In genomic region chr12:121797937-121798801, GRCh38 we compare ENCODE assay signal across 8 cellular contexts. TPM values are rescaled to one million over a fixed set of nuclear protein-coding genes. Genes with fewer than 3 reads are reported as not detected.
DNase-seq lines count a peak whose midpoint lies in the region; ATAC-seq and TF ChIP-seq lines count a peak whose summit lies in the region.

No MANE protein-coding gene starts in this region.

- H3K79me2 ChIP-seq in OCI-LY1 (ENCODE audit: insufficient read depth, low read length), result peaks cover 5% of the 10 kb centered on the region; the same call in 1 of the 2 replicates

- CTCF ChIA-PET in activated CD4-positive, alpha-beta T cell treated with anti-CD3 and anti-CD28 coated beads, Interleukin-2, amount 10 ng/mL, durations not matched to agents 7 days and 5 days (lab: Charles Lee), result interaction anchor here (0.9 to 40.9 kb wide), 4 partner anchors 2 to 90 kb away, joined by 3 to 1058 read pairs (median 530); partner anchors contain the start of genes PSMD9, RHOF and SETD1B

- H3K27ac Mint-ChIP-seq in activated CD4-positive, alpha-beta T cell treated with anti-CD3 and anti-CD28 coated beads, Interleukin-2, amount 10 ng/mL, durations not matched to agents 7 days and 5 days, result peak overlapping the region; percentile 58
- H3K27ac Mint-ChIP-seq in dendritic cell treated with granulocyte-macrophage colony-stimulating factor and Interleukin-4, amounts not matched to agents 40 ng/mL and 50 ng/mL, for 4 days, result peak overlapping the region; percentile 53

- H3K4me2 ChIP-seq in OCI-LY1 (ENCODE audit: low read length), result peak overlapping the region; percentile 75

- H3K36me3 Mint-ChIP-seq in activated CD4-positive, alpha-beta T cell treated with anti-CD3 and anti-CD28 coated beads, Interleukin-2, amount 10 ng/mL, durations not matched to agents 7 days and 5 days (ENCODE audit: low read depth), result peaks cover 44% of the 10 kb centered on the region
- H3K36me3 Mint-ChIP-seq in dendritic cell treated with granulocyte-macrophage colony-stimulating factor and Interleukin-4, amounts not matched to agents 40 ng/mL and 50 ng/mL, for 4 days (ENCODE audit: low read depth), result peaks cover 81% of the 10 kb centered on the region

- no peak for DNase-seq in activated CD4-positive, alpha-beta T cell treated with anti-CD3 and anti-CD28 coated beads, Interleukin-2, amount 10 ng/mL, durations not matched to agents 7 days and 5 days
- no peak for DNase-seq in activated CD4-positive, alpha-beta T cell treated with anti-CD3 and anti-CD28 coated beads, Interleukin-2, amount 50 U/mL, for 1 hour
- peak; percentile 46 for DNase-seq in medulla oblongata (ENCODE audit: extremely low spot score)
- no peak for DNase-seq in thoracic aorta (ENCODE audit: low spot score)

- no peaks in the 10 kb centered on the region for H3K9me2 ChIP-seq in OCI-LY1 (ENCODE audit: low read depth, low read length)

- POLR2A ChIA-PET in activated CD4-positive, alpha-beta T cell treated with anti-CD3 and anti-CD28 coated beads, Interleukin-2, amount 10 ng/mL, durations not matched to agents 7 days and 5 days (lab: Charles Lee), result interaction anchor here (0.6 kb wide), 1 partner anchor 16 kb away, joined by 3 read pairs; no protein-coding TSS in a partner anchor

- no peak for TF ChIP-seq CTCF in OCI-LY1 (IDR thresholded peaks at IDR 0.05; ENCODE audit: low read length)
- no peak for TF ChIP-seq CTCF in thoracic aorta (IDR thresholded peaks at IDR 0.05)

- intact Hi-C loops in dendritic cell treated with granulocyte-macrophage colony-stimulating factor and Interleukin-4, amounts not matched to agents 40 ng/mL and 50 ng/mL, for 4 days (cut with micrococcal nuclease), result no loop called here

- peaks cover 12% of the 10 kb centered on the region; the same call in 1 of the 2 replicates for H3K36me3 ChIP-seq in OCI-LY1 (ENCODE audit: insufficient read depth, low read length)
- H3K36me3 ChIP-seq in thoracic aorta, result peaks cover 3% of the 10 kb centered on the region

- H3K27me3 ChIP-seq in OCI-LY1 (ENCODE audit: insufficient read depth, low read length) (no peaks in the 10 kb centered on the region), thoracic aorta (replicated peaks; ENCODE audit: insufficient read depth) (no peaks in the 10 kb centered on the region)

- H3K9me3 Mint-ChIP-seq in activated CD4-positive, alpha-beta T cell treated with anti-CD3 and anti-CD28 coated beads, Interleukin-2, amount 10 ng/mL, durations not matched to agents 7 days and 5 days, result no peaks in the 10 kb centered on the region
- H3K9me3 Mint-ChIP-seq in dendritic cell treated with granulocyte-macrophage colony-stimulating factor and Interleukin-4, amounts not matched to agents 40 ng/mL and 50 ng/mL, for 4 days, result no peaks in the 10 kb centered on the region

- no peaks in the 10 kb centered on the region for H3K27me3 Mint-ChIP-seq in activated CD4-positive, alpha-beta T cell treated with anti-CD3 and anti-CD28 coated beads, Interleukin-2, amount 10 ng/mL, durations not matched to agents 7 days and 5 days
- no peaks in the 10 kb centered on the region for H3K27me3 Mint-ChIP-seq in dendritic cell treated with granulocyte-macrophage colony-stimulating factor and Interleukin-4, amounts not matched to agents 40 ng/mL and 50 ng/mL, for 4 days

- H2AFZ ChIP-seq in OCI-LY1 (ENCODE audit: low read length), result no peak overlapping the region

- H3K4me1 ChIP-seq in OCI-LY1 (ENCODE audit: insufficient read depth, low read length, severe bottlenecking) (peaks cover 66% of the 10 kb centered on the region), thoracic aorta (ENCODE audit: control insufficient read depth in 1 of 2, low read depth in 2 of 2) (peaks cover 36 to 58% of the 10 kb centered on the region in 2 donors)

- peak overlapping the region; percentile 82 for H3K4me3 Mint-ChIP-seq in activated CD4-positive, alpha-beta T cell treated with anti-CD3 and anti-CD28 coated beads, Interleukin-2, amount 10 ng/mL, durations not matched to agents 7 days and 5 days
- peak overlapping the region; percentile 86 for H3K4me3 Mint-ChIP-seq in dendritic cell treated with granulocyte-macrophage colony-stimulating factor and Interleukin-4, amounts not matched to agents 40 ng/mL and 50 ng/mL, for 4 days

- peak overlapping the region; percentile 69 for H3K9ac ChIP-seq in OCI-LY1 (ENCODE audit: low read length)

- H4K20me1 ChIP-seq in OCI-LY1 (ENCODE audit: insufficient read depth, low read length), result no peaks in the 10 kb centered on the region

- H3F3A ChIP-seq in OCI-LY1 (ENCODE audit: insufficient read depth, low read length), result no peaks in the 10 kb centered on the region

- ATAC-seq in thoracic aorta (ENCODE audit: insufficient number of reproducible peaks, low FRiP score, low read depth), result no peak
- no peak for ATAC-seq in GM21723 (IDR thresholded peaks at IDR 0.05; ENCODE audit: unreplicated experiment)
- no peak for ATAC-seq in HG03354 (IDR thresholded peaks at IDR 0.05; ENCODE audit: poor library complexity, severe bottlenecking, unreplicated experiment)

- peak overlapping the region; percentile 79 for H3K4me3 ChIP-seq in OCI-LY1 (ENCODE audit: low read depth, low read length, poor library complexity, severe bottlenecking)
- H3K4me3 ChIP-seq in thoracic aorta, result peak overlapping the region; percentile 95

- peaks cover 39% of the 10 kb centered on the region for H3K4me1 Mint-ChIP-seq in activated CD4-positive, alpha-beta T cell treated with anti-CD3 and anti-CD28 coated beads, Interleukin-2, amount 10 ng/mL, durations not matched to agents 7 days and 5 days
- H3K4me1 Mint-ChIP-seq in dendritic cell treated with granulocyte-macrophage colony-stimulating factor and Interleukin-4, amounts not matched to agents 40 ng/mL and 50 ng/mL, for 4 days (ENCODE audit: low read depth), result peaks cover 52% of the 10 kb centered on the region

- H3K27ac ChIP-seq in OCI-LY1 (ENCODE audit: low read depth, low read length, poor library complexity, severe bottlenecking) (peak overlapping the region; percentile 92), thoracic aorta (peak overlapping the region; percentile 91 to 97)

- H3K9me3 ChIP-seq in OCI-LY1 (ENCODE audit: low read length), result no peaks in the 10 kb centered on the region
- H3K9me3 ChIP-seq in thoracic aorta, result no peaks in the 10 kb centered on the region

RNA-seq across cellular contexts. Expression of gene RHOF, which starts 4.7 kb away (rescaled TPM):
- 100 to 1,000 TPM; 132 to 148 TPM for total RNA-seq in activated CD4-positive, alpha-beta T cell treated with anti-CD3 and anti-CD28 coated beads, Interleukin-2, amount 10 ng/mL, durations not matched to agents 7 days and 5 days
- 10 to 100 TPM; 12.0 to 30.2 TPM for total RNA-seq in thoracic aorta

RNA-seq across cellular contexts. Expression of gene SETD1B, which starts 5.6 kb away (rescaled TPM):
- 10 to 100 TPM; 32.6 to 34.1 TPM for total RNA-seq in activated CD4-positive, alpha-beta T cell treated with anti-CD3 and anti-CD28 coated beads, Interleukin-2, amount 10 ng/mL, durations not matched to agents 7 days and 5 days
- total RNA-seq in thoracic aorta, result 10 to 100 TPM; 21.9 to 32.7 TPM

Comparison
In these comparisons a context has a peak if more than half of its experiments do, and no peak if none do; other contexts are left out.
1. RNA of gene RHOF, which starts 4.7 kb away (total RNA-seq): 132 to 148 TPM in activated CD4-positive, alpha-beta T cell treated with anti-CD3 and anti-CD28 coated beads, Interleukin-2, amount 10 ng/mL, durations not matched to agents 7 days and 5 days; 12.0 to 30.2 TPM in thoracic aorta; every median in the first group is over 4 times any median in the second.